In genomic region chr16:30893744-30894539, GRCh38 we compare ENCODE assay signal across 1 cellular context.
A peak's percentile ranks its signal among the peaks of the same experiment; 100 is the strongest.
TF ChIP-seq lines count a peak whose summit lies in the region.

Gene BCL7C (minus strand): TSS chr16:30894077. CDS start chr16:30893944, 133 bp downstream.

TF ChIP-seq in HepG2, 621 proteins besides CTCF, POLR2A, EP300 and RAD21 (continued from another document and continues in another):
- TF ChIP-seq PRDM10 (CRISPR knock-in tag; IDR thresholded peaks at IDR 0.05; ENCODE audit: low read depth): peak; percentile 56; the same call in 1 of the 2 replicates
- 0 out of 2 replicates have a peak, but pooled peaks have one; percentile 58 for TF ChIP-seq ZNF124 (CRISPR knock-in tag; IDR thresholded peaks at IDR 0.05)
- no peak for TF ChIP-seq ZNF770 (CRISPR knock-in tag; IDR thresholded peaks at IDR 0.05)
- TF ChIP-seq YY1 (IDR thresholded peaks at IDR 0.05; ENCODE audit: insufficient read depth, insufficient replicate concordance, low read depth, low read length): peak; percentile 59
- TF ChIP-seq ZNF225 (CRISPR knock-in tag; IDR thresholded peaks at IDR 0.05): peak; percentile 87; the same call in 1 of the 2 replicates
- TF ChIP-seq RFX1 (IDR thresholded peaks at IDR 0.05): no peak
- TF ChIP-seq NCOR1 (IDR thresholded peaks at IDR 0.05; ENCODE audit: borderline replicate concordance, low read length): no peak
- TF ChIP-seq ZNF674 (CRISPR knock-in tag; IDR thresholded peaks at IDR 0.05; ENCODE audit: low read depth): no peak
- no peak for TF ChIP-seq ZNF850 (CRISPR knock-in tag; conservative IDR thresholded peaks at IDR 0.05)
- TF ChIP-seq PREB (CRISPR knock-in tag; IDR thresholded peaks at IDR 0.05): peak; percentile 91
- peak; percentile 92 for TF ChIP-seq HES4 (CRISPR knock-in tag; IDR thresholded peaks at IDR 0.05; ENCODE audit: borderline replicate concordance)
- TF ChIP-seq ZKSCAN1 (IDR thresholded peaks at IDR 0.05; ENCODE audit: low read length): no peak
- peak; percentile 54; the same call in 1 of the 2 replicates for TF ChIP-seq KLF6 (CRISPR knock-in tag; IDR thresholded peaks at IDR 0.05)
- no peak; the same call in 1 of the 2 replicates for TF ChIP-seq TRIM24 (CRISPR knock-in tag; IDR thresholded peaks at IDR 0.05)
- TF ChIP-seq ZNF430 (CRISPR knock-in tag; IDR thresholded peaks at IDR 0.05): peak; percentile 57; the same call in 1 of the 2 replicates
- peak; percentile 42 for TF ChIP-seq CEBPG (CRISPR knock-in tag; IDR thresholded peaks at IDR 0.05)
- TF ChIP-seq ZNF607 (CRISPR knock-in tag; IDR thresholded peaks at IDR 0.05; ENCODE audit: borderline replicate concordance): 0 out of 2 replicates have a peak, but pooled peaks have one; percentile 70
- no peak for TF ChIP-seq MAFK (conservative IDR thresholded peaks at IDR 0.05 in 1 of 2, IDR thresholded peaks at IDR 0.05 in 1 of 2; ENCODE audit: low read length in 2 of 2)
- TF ChIP-seq PAX8 (CRISPR knock-in tag; IDR thresholded peaks at IDR 0.05; ENCODE audit: borderline replicate concordance): 0 out of 2 replicates have a peak, but pooled peaks have one; percentile 71
- peak; percentile 84 for TF ChIP-seq ZMYM2 (CRISPR knock-in tag; IDR thresholded peaks at IDR 0.05)
- TF ChIP-seq, protein P1, sequence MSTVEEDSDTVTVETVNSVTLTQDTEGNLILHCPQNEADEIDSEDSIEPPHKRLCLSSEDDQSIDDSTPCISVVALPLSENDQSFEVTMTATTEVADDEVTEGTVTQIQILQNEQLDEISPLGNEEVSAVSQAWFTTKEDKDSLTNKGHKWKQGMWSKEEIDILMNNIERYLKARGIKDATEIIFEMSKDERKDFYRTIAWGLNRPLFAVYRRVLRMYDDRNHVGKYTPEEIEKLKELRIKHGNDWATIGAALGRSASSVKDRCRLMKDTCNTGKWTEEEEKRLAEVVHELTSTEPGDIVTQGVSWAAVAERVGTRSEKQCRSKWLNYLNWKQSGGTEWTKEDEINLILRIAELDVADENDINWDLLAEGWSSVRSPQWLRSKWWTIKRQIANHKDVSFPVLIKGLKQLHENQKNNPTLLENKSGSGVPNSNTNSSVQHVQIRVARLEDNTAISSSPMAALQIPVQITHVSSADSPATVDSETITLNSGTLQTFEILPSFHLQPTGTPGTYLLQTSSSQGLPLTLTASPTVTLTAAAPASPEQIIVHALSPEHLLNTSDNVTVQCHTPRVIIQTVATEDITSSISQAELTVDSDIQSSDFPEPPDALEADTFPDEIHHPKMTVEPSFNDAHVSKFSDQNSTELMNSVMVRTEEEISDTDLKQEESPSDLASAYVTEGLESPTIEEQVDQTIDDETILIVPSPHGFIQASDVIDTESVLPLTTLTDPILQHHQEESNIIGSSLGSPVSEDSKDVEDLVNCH (CRISPR knock-in tag; IDR thresholded peaks at IDR 0.05): peak; percentile 85; the same call in 1 of the 2 replicates
- TF ChIP-seq RARA (CRISPR knock-in tag; IDR thresholded peaks at IDR 0.05): peak; percentile 56; the same call in 1 of the 2 replicates
- TF ChIP-seq SRY (CRISPR knock-in tag; IDR thresholded peaks at IDR 0.05): peak; percentile 87
- TF ChIP-seq XBP1 (CRISPR knock-in tag; IDR thresholded peaks at IDR 0.05): no peak
- TF ChIP-seq, protein P2, sequence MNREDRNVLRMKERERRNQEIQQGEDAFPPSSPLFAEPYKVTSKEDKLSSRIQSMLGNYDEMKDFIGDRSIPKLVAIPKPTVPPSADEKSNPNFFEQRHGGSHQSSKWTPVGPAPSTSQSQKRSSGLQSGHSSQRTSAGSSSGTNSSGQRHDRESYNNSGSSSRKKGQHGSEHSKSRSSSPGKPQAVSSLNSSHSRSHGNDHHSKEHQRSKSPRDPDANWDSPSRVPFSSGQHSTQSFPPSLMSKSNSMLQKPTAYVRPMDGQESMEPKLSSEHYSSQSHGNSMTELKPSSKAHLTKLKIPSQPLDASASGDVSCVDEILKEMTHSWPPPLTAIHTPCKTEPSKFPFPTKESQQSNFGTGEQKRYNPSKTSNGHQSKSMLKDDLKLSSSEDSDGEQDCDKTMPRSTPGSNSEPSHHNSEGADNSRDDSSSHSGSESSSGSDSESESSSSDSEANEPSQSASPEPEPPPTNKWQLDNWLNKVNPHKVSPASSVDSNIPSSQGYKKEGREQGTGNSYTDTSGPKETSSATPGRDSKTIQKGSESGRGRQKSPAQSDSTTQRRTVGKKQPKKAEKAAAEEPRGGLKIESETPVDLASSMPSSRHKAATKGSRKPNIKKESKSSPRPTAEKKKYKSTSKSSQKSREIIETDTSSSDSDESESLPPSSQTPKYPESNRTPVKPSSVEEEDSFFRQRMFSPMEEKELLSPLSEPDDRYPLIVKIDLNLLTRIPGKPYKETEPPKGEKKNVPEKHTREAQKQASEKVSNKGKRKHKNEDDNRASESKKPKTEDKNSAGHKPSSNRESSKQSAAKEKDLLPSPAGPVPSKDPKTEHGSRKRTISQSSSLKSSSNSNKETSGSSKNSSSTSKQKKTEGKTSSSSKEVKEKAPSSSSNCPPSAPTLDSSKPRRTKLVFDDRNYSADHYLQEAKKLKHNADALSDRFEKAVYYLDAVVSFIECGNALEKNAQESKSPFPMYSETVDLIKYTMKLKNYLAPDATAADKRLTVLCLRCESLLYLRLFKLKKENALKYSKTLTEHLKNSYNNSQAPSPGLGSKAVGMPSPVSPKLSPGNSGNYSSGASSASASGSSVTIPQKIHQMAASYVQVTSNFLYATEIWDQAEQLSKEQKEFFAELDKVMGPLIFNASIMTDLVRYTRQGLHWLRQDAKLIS (CRISPR knock-in tag; IDR thresholded peaks at IDR 0.05): peak; percentile 40; the same call in 1 of the 2 replicates
- TF ChIP-seq, protein P3, sequence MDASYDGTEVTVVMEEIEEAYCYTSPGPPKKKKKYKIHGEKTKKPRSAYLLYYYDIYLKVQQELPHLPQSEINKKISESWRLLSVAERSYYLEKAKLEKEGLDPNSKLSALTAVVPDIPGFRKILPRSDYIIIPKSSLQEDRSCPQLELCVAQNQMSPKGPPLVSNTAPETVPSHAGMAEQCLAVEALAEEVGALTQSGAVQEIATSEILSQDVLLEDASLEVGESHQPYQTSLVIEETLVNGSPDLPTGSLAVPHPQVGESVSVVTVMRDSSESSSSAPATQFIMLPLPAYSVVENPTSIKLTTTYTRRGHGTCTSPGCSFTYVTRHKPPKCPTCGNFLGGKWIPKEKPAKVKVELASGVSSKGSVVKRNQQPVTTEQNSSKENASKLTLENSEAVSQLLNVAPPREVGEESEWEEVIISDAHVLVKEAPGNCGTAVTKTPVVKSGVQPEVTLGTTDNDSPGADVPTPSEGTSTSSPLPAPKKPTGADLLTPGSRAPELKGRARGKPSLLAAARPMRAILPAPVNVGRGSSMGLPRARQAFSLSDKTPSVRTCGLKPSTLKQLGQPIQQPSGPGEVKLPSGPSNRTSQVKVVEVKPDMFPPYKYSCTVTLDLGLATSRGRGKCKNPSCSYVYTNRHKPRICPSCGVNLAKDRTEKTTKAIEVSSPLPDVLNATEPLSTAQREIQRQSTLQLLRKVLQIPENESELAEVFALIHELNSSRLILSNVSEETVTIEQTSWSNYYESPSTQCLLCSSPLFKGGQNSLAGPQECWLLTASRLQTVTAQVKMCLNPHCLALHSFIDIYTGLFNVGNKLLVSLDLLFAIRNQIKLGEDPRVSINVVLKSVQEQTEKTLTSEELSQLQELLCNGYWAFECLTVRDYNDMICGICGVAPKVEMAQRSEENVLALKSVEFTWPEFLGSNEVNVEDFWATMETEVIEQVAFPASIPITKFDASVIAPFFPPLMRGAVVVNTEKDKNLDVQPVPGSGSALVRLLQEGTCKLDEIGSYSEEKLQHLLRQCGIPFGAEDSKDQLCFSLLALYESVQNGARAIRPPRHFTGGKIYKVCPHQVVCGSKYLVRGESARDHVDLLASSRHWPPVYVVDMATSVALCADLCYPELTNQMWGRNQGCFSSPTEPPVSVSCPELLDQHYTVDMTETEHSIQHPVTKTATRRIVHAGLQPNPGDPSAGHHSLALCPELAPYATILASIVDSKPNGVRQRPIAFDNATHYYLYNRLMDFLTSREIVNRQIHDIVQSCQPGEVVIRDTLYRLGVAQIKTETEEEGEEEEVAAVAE (CRISPR knock-in tag; IDR thresholded peaks at IDR 0.05; ENCODE audit: borderline replicate concordance): 0 out of 2 replicates have a peak, but pooled peaks have one; percentile 35
- TF ChIP-seq, protein P4, sequence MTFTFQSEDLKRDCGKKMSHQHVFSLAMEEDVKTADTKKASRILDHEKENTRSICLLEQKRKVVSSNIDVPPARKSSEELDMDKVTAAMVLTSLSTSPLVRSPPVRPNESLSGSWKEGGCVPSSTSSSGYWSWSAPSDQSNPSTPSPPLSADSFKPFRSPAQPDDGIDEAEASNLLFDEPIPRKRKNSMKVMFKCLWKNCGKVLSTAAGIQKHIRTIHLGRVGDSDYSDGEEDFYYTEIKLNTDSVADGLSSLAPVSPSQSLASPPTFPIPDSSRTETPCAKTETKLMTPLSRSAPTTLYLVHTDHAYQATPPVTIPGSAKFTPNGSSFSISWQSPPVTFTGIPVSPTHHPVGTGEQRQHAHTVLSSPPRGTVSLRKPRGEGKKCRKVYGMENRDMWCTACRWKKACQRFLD (CRISPR knock-in tag; IDR thresholded peaks at IDR 0.05; ENCODE audit: borderline replicate concordance): peak; percentile 89; the same call in 1 of the 2 replicates
- TF ChIP-seq XRCC5 (optimal IDR thresholded peaks at IDR 0.05; ENCODE audit: low read length): peak; percentile 55
- TF ChIP-seq HNF4G (IDR thresholded peaks at IDR 0.05; ENCODE audit: borderline replicate concordance, low read depth, low read length): no peak
- TF ChIP-seq HNF4G (CRISPR knock-in tag; IDR thresholded peaks at IDR 0.05; ENCODE audit: borderline replicate concordance, low read depth): peak; percentile 45; the same call in 1 of the 2 replicates
- TF ChIP-seq FOXP4 (CRISPR knock-in tag; IDR thresholded peaks at IDR 0.05): 0 out of 2 replicates have a peak, but pooled peaks have one; percentile 19
- TF ChIP-seq, protein P5, sequence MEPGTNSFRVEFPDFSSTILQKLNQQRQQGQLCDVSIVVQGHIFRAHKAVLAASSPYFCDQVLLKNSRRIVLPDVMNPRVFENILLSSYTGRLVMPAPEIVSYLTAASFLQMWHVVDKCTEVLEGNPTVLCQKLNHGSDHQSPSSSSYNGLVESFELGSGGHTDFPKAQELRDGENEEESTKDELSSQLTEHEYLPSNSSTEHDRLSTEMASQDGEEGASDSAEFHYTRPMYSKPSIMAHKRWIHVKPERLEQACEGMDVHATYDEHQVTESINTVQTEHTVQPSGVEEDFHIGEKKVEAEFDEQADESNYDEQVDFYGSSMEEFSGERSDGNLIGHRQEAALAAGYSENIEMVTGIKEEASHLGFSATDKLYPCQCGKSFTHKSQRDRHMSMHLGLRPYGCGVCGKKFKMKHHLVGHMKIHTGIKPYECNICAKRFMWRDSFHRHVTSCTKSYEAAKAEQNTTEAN (CRISPR knock-in tag; conservative IDR thresholded peaks at IDR 0.05): peak; percentile 94
